Comparison of ENCODE assay signal across 34 cellular contexts in genomic region chr19:855566-856120, GRCh38. TPM values are rescaled to one million over a fixed set of nuclear protein-coding genes. Genes with fewer than 3 reads are reported as not detected.
"Had no signal": no experiment of that assay in that cellular context is flagged by ENCODE, and none has a peak within 500 bp of the region (broad histone marks: within the 10 kb centered on the region; RNA-seq: fewer than 3 reads in every experiment).

No MANE protein-coding gene starts in this region.

- H3K4me3 ChIP-seq: ascending aorta, body of pancreas, SK-N-MC had no signal

- H3K36me3 ChIP-seq: ascending aorta had no signal

- H3K4me3 Mint-ChIP-seq: activated B cell treated with CpG ODN at 0.5 μM for 24 hours; activated CD4-positive, alpha-beta T cell treated with anti-CD3 and anti-CD28 coated beads, Interleukin-2, amount 10 ng/mL, durations not matched to agents 24 days and 14 days; activated CD8-positive, alpha-beta memory T cell treated with anti-CD3 and anti-CD28 coated beads, Interleukin-2, amount 10 ng/mL, durations not matched to agents 7 days and 5 days; activated naive CD4-positive, alpha-beta T cell treated with anti-CD3 and anti-CD28 coated beads, Interleukin-2, amount 50 U/mL, for 24 hours; activated naive CD8-positive, alpha-beta T cell treated with anti-CD3 and anti-CD28 coated beads, Interleukin-2, amount 50 U/mL, for 24 hours; activated T-cell treated with anti-CD3 and anti-CD28 coated beads, Interleukin-2, amount 50 U/mL, for 24 hours; activated T-helper 1 cell treated with anti-CD3 and anti-CD28 coated beads, Interleukin-12 subunit alpha, Interleukin-12 subunit beta, Interleukin-2, Interleukin-4 antibody, amounts not matched to agents 30 ng/mL and 10 ng/mL and 1 ng/mL, durations not matched to agents 14 hours and 24 hours and 36 hours; T-helper 1 cell treated with Interleukin-12 subunit alpha and Interleukin-12 subunit beta and Interleukin-4 antibody, amounts not matched to agents 30 μg/mL and 1 μg/mL, for 36 hours had no signal

- H3K36me3 Mint-ChIP-seq: activated CD8-positive, alpha-beta memory T cell treated with anti-CD3 and anti-CD28 coated beads, Interleukin-2, amount 10 ng/mL, durations not matched to agents 7 days and 5 days; activated naive CD4-positive, alpha-beta T cell treated with anti-CD3 and anti-CD28 coated beads, Interleukin-2, amount 50 U/mL, for 24 hours had no signal

- H3K4me1 Mint-ChIP-seq: activated CD4-positive, alpha-beta T cell treated with anti-CD3 and anti-CD28 coated beads, Interleukin-2, amount 10 ng/mL, durations not matched to agents 24 days and 14 days; activated CD8-positive, alpha-beta memory T cell treated with anti-CD3 and anti-CD28 coated beads, Interleukin-2, amount 10 ng/mL, durations not matched to agents 7 days and 5 days; activated naive CD8-positive, alpha-beta T cell treated with anti-CD3 and anti-CD28 coated beads, Interleukin-2, amount 50 U/mL, for 24 hours had no signal

- H3K27ac ChIP-seq: ascending aorta, body of pancreas, SK-N-MC had no signal

- H3K9me3 Mint-ChIP-seq: activated B cell treated with CpG ODN at 0.5 μM for 24 hours; activated CD4-positive, alpha-beta T cell treated with anti-CD3 and anti-CD28 coated beads, Interleukin-2, amount 10 ng/mL, durations not matched to agents 24 days and 14 days; activated naive CD4-positive, alpha-beta T cell treated with anti-CD3 and anti-CD28 coated beads, Interleukin-2, amount 50 U/mL, for 24 hours; activated naive CD8-positive, alpha-beta T cell treated with anti-CD3 and anti-CD28 coated beads, Interleukin-2, amount 50 U/mL, for 24 hours; activated T-cell treated with anti-CD3 and anti-CD28 coated beads, Interleukin-2, amount 50 U/mL, for 24 hours; activated T-helper 1 cell treated with anti-CD3 and anti-CD28 coated beads, Interleukin-12 subunit alpha, Interleukin-12 subunit beta, Interleukin-2, Interleukin-4 antibody, amounts not matched to agents 30 ng/mL and 10 ng/mL and 1 ng/mL, durations not matched to agents 14 hours and 24 hours and 36 hours; T-helper 1 cell treated with Interleukin-12 subunit alpha and Interleukin-12 subunit beta and Interleukin-4 antibody, amounts not matched to agents 30 μg/mL and 1 μg/mL, for 36 hours had no signal

- FAIRE-seq: bronchial epithelial cell had no signal

- H3K9me3 ChIP-seq: ascending aorta, body of pancreas had no signal

- H3K27me3 ChIP-seq: body of pancreas had no signal

- ATAC-seq: activated CD8-positive, alpha-beta memory T cell treated with anti-CD3 and anti-CD28 coated beads, Interleukin-2, amount 10 ng/mL, durations not matched to agents 7 days and 5 days; activated naive CD8-positive, alpha-beta T cell treated with anti-CD3 and anti-CD28 coated beads, Interleukin-2, amount 50 U/mL, for 24 hours; body of pancreas; Panc1; Right ventricle myocardium inferior had no signal

- DNase-seq: activated B cell treated with CpG ODN at 0.5 μM for 24 hours; activated CD4-positive, alpha-beta T cell treated with anti-CD3 and anti-CD28 coated beads for 1 hour; activated CD4-positive, alpha-beta T cell treated with anti-CD3 and anti-CD28 coated beads, Interleukin-2, amount 10 ng/mL, durations not matched to agents 24 days and 14 days; activated CD4-positive, alpha-beta T cell treated with anti-CD3 and anti-CD28 coated beads, Interleukin-2, amount 50 U/mL, for 48 hours; activated CD8-positive, alpha-beta memory T cell treated with anti-CD3 and anti-CD28 coated beads, Interleukin-2, amount 10 ng/mL, durations not matched to agents 7 days and 5 days; activated effector memory CD4-positive, alpha-beta T cell treated with Interleukin-2 at 50 U/mL for 16 hours; activated naive CD4-positive, alpha-beta T cell; activated naive CD8-positive, alpha-beta T cell treated with anti-CD3 and anti-CD28 coated beads, Interleukin-2, amount 50 U/mL, for 24 hours; activated T-cell treated with anti-CD3 and anti-CD28 coated beads, Interleukin-2, amount 50 U/mL, for 24 hours; amniotic stem cell; body of pancreas; central memory CD4-positive, alpha-beta T cell; Kasumi-1; KBM-7; NCI-H1105 treated with DMSO at 0.1 percent for 48 hours; NCI-H1436 treated with DMSO at 0.1 percent for 48 hours; NCI-H187; NCI-H2081; NCI-H2171; NCI-H2227 treated with DMSO at 0.1 percent for 48 hours; NCI-H446 treated with DMSO at 0.1 percent for 48 hours; NCI-H524 treated with DMSO at 0.1 percent for 48 hours; NCI-H82; OCI-M1; RPMI8226; T-helper 9 cell had no signal

- H3K27ac Mint-ChIP-seq: activated B cell treated with CpG ODN at 0.5 μM for 24 hours; activated CD4-positive, alpha-beta T cell treated with anti-CD3 and anti-CD28 coated beads, Interleukin-2, amount 10 ng/mL, durations not matched to agents 24 days and 14 days; activated CD8-positive, alpha-beta memory T cell treated with anti-CD3 and anti-CD28 coated beads, Interleukin-2, amount 10 ng/mL, durations not matched to agents 7 days and 5 days; activated naive CD4-positive, alpha-beta T cell treated with anti-CD3 and anti-CD28 coated beads, Interleukin-2, amount 50 U/mL, for 24 hours; activated naive CD8-positive, alpha-beta T cell treated with anti-CD3 and anti-CD28 coated beads, Interleukin-2, amount 50 U/mL, for 24 hours; activated T-cell treated with anti-CD3 and anti-CD28 coated beads, Interleukin-2, amount 50 U/mL, for 24 hours; activated T-helper 1 cell treated with anti-CD3 and anti-CD28 coated beads, Interleukin-12 subunit alpha, Interleukin-12 subunit beta, Interleukin-2, Interleukin-4 antibody, amounts not matched to agents 30 ng/mL and 10 ng/mL and 1 ng/mL, durations not matched to agents 14 hours and 24 hours and 36 hours; T-helper 1 cell treated with Interleukin-12 subunit alpha and Interleukin-12 subunit beta and Interleukin-4 antibody, amounts not matched to agents 30 μg/mL and 1 μg/mL, for 36 hours had no signal

RNA-seq across cellular contexts. Expression of gene ELANE, which starts 3.5 kb away (rescaled TPM):
- total RNA-seq: activated B cell treated with CpG ODN at 0.5 μM for 24 hours; activated CD4-positive, alpha-beta T cell treated with anti-CD3 and anti-CD28 coated beads, Interleukin-2, amount 10 ng/mL, durations not matched to agents 24 days and 14 days; activated CD8-positive, alpha-beta memory T cell treated with anti-CD3 and anti-CD28 coated beads, Interleukin-2, amount 10 ng/mL, durations not matched to agents 7 days and 5 days; activated T-helper 1 cell treated with anti-CD3 and anti-CD28 coated beads, Interleukin-12 subunit alpha, Interleukin-12 subunit beta, Interleukin-2, Interleukin-4 antibody, amounts not matched to agents 30 ng/mL and 10 ng/mL and 1 ng/mL, durations not matched to agents 14 hours and 24 hours and 36 hours; ascending aorta; body of pancreas; bronchial epithelial cell had no signal

RNA-seq across cellular contexts. Expression of gene CFD, which starts 3.8 kb away (rescaled TPM):
- total RNA-seq: activated B cell treated with CpG ODN at 0.5 μM for 24 hours had no signal

RNA-seq across cellular contexts. Expression of gene PRTN3, which starts 14.8 kb away (rescaled TPM):
- total RNA-seq: activated B cell treated with CpG ODN at 0.5 μM for 24 hours; activated CD4-positive, alpha-beta T cell treated with anti-CD3 and anti-CD28 coated beads, Interleukin-2, amount 10 ng/mL, durations not matched to agents 24 days and 14 days; activated CD8-positive, alpha-beta memory T cell treated with anti-CD3 and anti-CD28 coated beads, Interleukin-2, amount 10 ng/mL, durations not matched to agents 7 days and 5 days; activated T-helper 1 cell treated with anti-CD3 and anti-CD28 coated beads, Interleukin-12 subunit alpha, Interleukin-12 subunit beta, Interleukin-2, Interleukin-4 antibody, amounts not matched to agents 30 ng/mL and 10 ng/mL and 1 ng/mL, durations not matched to agents 14 hours and 24 hours and 36 hours; ascending aorta; bronchial epithelial cell; Right ventricle myocardium inferior had no signal

RNA-seq across cellular contexts. Expression of gene AZU1, which starts 28.0 kb away (rescaled TPM):
- total RNA-seq: activated CD4-positive, alpha-beta T cell treated with anti-CD3 and anti-CD28 coated beads, Interleukin-2, amount 10 ng/mL, durations not matched to agents 24 days and 14 days; activated CD8-positive, alpha-beta memory T cell treated with anti-CD3 and anti-CD28 coated beads, Interleukin-2, amount 10 ng/mL, durations not matched to agents 7 days and 5 days; activated T-helper 1 cell treated with anti-CD3 and anti-CD28 coated beads, Interleukin-12 subunit alpha, Interleukin-12 subunit beta, Interleukin-2, Interleukin-4 antibody, amounts not matched to agents 30 ng/mL and 10 ng/mL and 1 ng/mL, durations not matched to agents 14 hours and 24 hours and 36 hours; ascending aorta; bronchial epithelial cell; Right ventricle myocardium inferior had no signal

RNA-seq across cellular contexts. Expression of gene PLPPR3, which starts 33.9 kb away (rescaled TPM):
- total RNA-seq: activated B cell treated with CpG ODN at 0.5 μM for 24 hours; activated CD4-positive, alpha-beta T cell treated with anti-CD3 and anti-CD28 coated beads, Interleukin-2, amount 10 ng/mL, durations not matched to agents 24 days and 14 days; activated CD8-positive, alpha-beta memory T cell treated with anti-CD3 and anti-CD28 coated beads, Interleukin-2, amount 10 ng/mL, durations not matched to agents 7 days and 5 days; activated T-helper 1 cell treated with anti-CD3 and anti-CD28 coated beads, Interleukin-12 subunit alpha, Interleukin-12 subunit beta, Interleukin-2, Interleukin-4 antibody, amounts not matched to agents 30 ng/mL and 10 ng/mL and 1 ng/mL, durations not matched to agents 14 hours and 24 hours and 36 hours; ascending aorta; body of pancreas; bronchial epithelial cell; Right ventricle myocardium inferior had no signal
